13 cellular contexts compared by ENCODE assay signal in genomic region chr6:163356743-163357142, GRCh38.
"Had no signal": no experiment of that assay in that cellular context is flagged by ENCODE, and none has a peak within 500 bp of the region (broad histone marks: within the 10 kb centered on the region; RNA-seq: fewer than 3 reads in every experiment).

No MANE protein-coding gene starts in this region.

- H3K27me3 ChIP-seq: esophagus muscularis mucosa, tibial artery had no signal

- H3K36me3 ChIP-seq: esophagus muscularis mucosa, tibial artery had no signal

- DNase-seq: activated CD4-positive, alpha-beta T cell treated with anti-CD3 and anti-CD28 coated beads, Interleukin-2, amount 50 U/mL, for 1 hour; activated CD4-positive, CD25-positive, alpha-beta regulatory T cell treated with anti-CD3 and anti-CD28 coated beads, Interleukin-2, amount 50 U/mL, for 72 hours; activated CD8-positive, alpha-beta memory T cell treated with anti-CD3 and anti-CD28 coated beads, Interleukin-2, amount 50 U/mL, for 4 hours; activated naive CD4-positive, alpha-beta T cell treated with anti-CD3 and anti-CD28 coated beads, Interleukin-2, amount 10 ng/mL, durations not matched to agents 7 days and 5 days; activated naive CD8-positive, alpha-beta T cell treated with anti-CD3 and anti-CD28 coated beads, Interleukin-2, amount 50 U/mL, for 24 hours; activated T-cell treated with anti-CD3 and anti-CD28 coated beads, Interleukin-2, amount 50 U/mL, for 4 hours; cortex of kidney; effector CD4-positive, alpha-beta T cell; left colon; stimulated activated naive B cell treated with anti-CD40 and anti-IgM and Interleukin-4, amounts not matched to agents 10 μg/mL and 1 μg/mL and 100 μg/mL, for 72 hours had no signal

- ATAC-seq: activated naive CD8-positive, alpha-beta T cell treated with anti-CD3 and anti-CD28 coated beads, Interleukin-2, amount 50 U/mL, for 24 hours; activated T-cell treated with anti-CD3 and anti-CD28 coated beads, Interleukin-2, amount 50 U/mL, for 4 hours; stimulated activated naive B cell treated with anti-CD40 and anti-IgM and Interleukin-4, amounts not matched to agents 10 μg/mL and 1 μg/mL and 100 μg/mL, for 72 hours had no signal

- H3K4me3 ChIP-seq: esophagus muscularis mucosa, tibial artery had no signal

- H3K9me3 ChIP-seq: esophagus muscularis mucosa, tibial artery had no signal

- H3K27ac ChIP-seq: tibial artery, VCaP had no signal
